Comparison of ENCODE assay signal across 1 cellular context in genomic region chr10:68900427-68901105, GRCh38.
A peak's percentile ranks its signal among the peaks of the same experiment; 100 is the strongest.
TF ChIP-seq lines count a peak whose summit lies in the region.

No MANE protein-coding gene starts in this region.

TF ChIP-seq in HepG2, 621 proteins besides CTCF, POLR2A, EP300 and RAD21 (continued from another document and continues in another):
- TF ChIP-seq ZBTB40 (IDR thresholded peaks at IDR 0.05) (no peak), ZBTB40 (CRISPR knock-in tag; IDR thresholded peaks at IDR 0.05) (peak; percentile 75; the same call in 1 of the 2 replicates), TBL1XR1 (IDR thresholded peaks at IDR 0.05; ENCODE audit: borderline replicate concordance, low read length, partially characterized antibody) (no peak), ZNF446 (CRISPR knock-in tag; IDR thresholded peaks at IDR 0.05) (0 out of 2 replicates have a peak, but pooled peaks have one; percentile 60), ZBTB43 (CRISPR knock-in tag; conservative IDR thresholded peaks at IDR 0.05) (no peak), HOXA3 (CRISPR knock-in tag; IDR thresholded peaks at IDR 0.05) (peak; percentile 90), RAD51 (IDR thresholded peaks at IDR 0.05; ENCODE audit: borderline replicate concordance) (no peak), NCOA5 (CRISPR knock-in tag; IDR thresholded peaks at IDR 0.05) (no peak), ELF1 (CRISPR knock-in tag; IDR thresholded peaks at IDR 0.05) (no peak; the same call in 1 of the 2 replicates), FLYWCH1 (CRISPR knock-in tag; IDR thresholded peaks at IDR 0.05) (no peak), NR2F2 (IDR thresholded peaks at IDR 0.05; ENCODE audit: borderline replicate concordance, low read depth) (no peak), ZSCAN30 (CRISPR knock-in tag; IDR thresholded peaks at IDR 0.05) (0 out of 2 replicates have a peak, but pooled peaks have one; percentile 63), ZNF550 (CRISPR knock-in tag; IDR thresholded peaks at IDR 0.05; ENCODE audit: borderline replicate concordance) (peak; percentile 75; the same call in 1 of the 2 replicates), ZNF607 (CRISPR knock-in tag; IDR thresholded peaks at IDR 0.05; ENCODE audit: borderline replicate concordance) (peak; percentile 93), ZNF253 (CRISPR knock-in tag; IDR thresholded peaks at IDR 0.05; ENCODE audit: borderline replicate concordance) (0 out of 2 replicates have a peak, but pooled peaks have one; percentile 70), DZIP1 (CRISPR knock-in tag; IDR thresholded peaks at IDR 0.05) (peak; percentile 79; the same call in 1 of the 2 replicates), KMT2B (CRISPR knock-in tag; IDR thresholded peaks at IDR 0.05) (peak; percentile 77), RNF219 (CRISPR knock-in tag; IDR thresholded peaks at IDR 0.05) (no peak), ZNF501 (CRISPR knock-in tag; IDR thresholded peaks at IDR 0.05) (peak; percentile 79; the same call in 1 of the 2 replicates), BHLHE40 (IDR thresholded peaks at IDR 0.05; ENCODE audit: low read length) (no peak), ZNF891 (CRISPR knock-in tag; IDR thresholded peaks at IDR 0.05) (peak; percentile 82; the same call in 1 of the 2 replicates), TCF12 (IDR thresholded peaks at IDR 0.05) (no peak), TCF12 (CRISPR knock-in tag; IDR thresholded peaks at IDR 0.05) (no peak), MIER3 (CRISPR knock-in tag; IDR thresholded peaks at IDR 0.05; ENCODE audit: borderline replicate concordance) (0 out of 2 replicates have a peak, but pooled peaks have one; percentile 49), GZF1 (CRISPR knock-in tag; IDR thresholded peaks at IDR 0.05) (no peak), NFYC (CRISPR knock-in tag; IDR thresholded peaks at IDR 0.05) (no peak), ZXDC (CRISPR knock-in tag; IDR thresholded peaks at IDR 0.05) (no peak), ZNF878 (CRISPR knock-in tag; IDR thresholded peaks at IDR 0.05) (peak; percentile 75; the same call in 1 of the 2 replicates), FOXO4 (CRISPR knock-in tag; conservative IDR thresholded peaks at IDR 0.05) (no peak), ZNF589 (CRISPR knock-in tag; conservative IDR thresholded peaks at IDR 0.05) (peak; percentile 86; the same call in 1 of the 2 replicates), ZFP36L1 (CRISPR knock-in tag; IDR thresholded peaks at IDR 0.05) (no peak), SRF (IDR thresholded peaks at IDR 0.05; ENCODE audit: low read depth, low read length) (no peak), ZNF160 (CRISPR knock-in tag; IDR thresholded peaks at IDR 0.05) (peak; percentile 53; the same call in 1 of the 2 replicates), ZNF841 (CRISPR knock-in tag; IDR thresholded peaks at IDR 0.05; ENCODE audit: borderline replicate concordance) (peak; percentile 84; the same call in 1 of the 2 replicates), HMG20A (CRISPR knock-in tag; IDR thresholded peaks at IDR 0.05; ENCODE audit: borderline replicate concordance) (no peak; the same call in 1 of the 2 replicates), ZNF263 (CRISPR knock-in tag; IDR thresholded peaks at IDR 0.05) (no peak; the same call in 1 of the 2 replicates), CHD4 (IDR thresholded peaks at IDR 0.05; ENCODE audit: borderline replicate concordance, low read length) (no peak), TCF7L2 (IDR thresholded peaks at IDR 0.05; ENCODE audit: low read depth, low read length) (no peak), MTERF4 (CRISPR knock-in tag; IDR thresholded peaks at IDR 0.05) (no peak)
